ENCODE assay signal across 21 cellular contexts in genomic region chr7:119929891-119930290, GRCh38.
DNase-seq lines count a peak whose midpoint lies in the region; ATAC-seq, FAIRE-seq and TF ChIP-seq lines count a peak whose summit lies in the region.
"Had no signal": no experiment of that assay in that cellular context is flagged by ENCODE, and none has a peak within 500 bp of the region (broad histone marks: within the 10 kb centered on the region; RNA-seq: fewer than 3 reads in every experiment).

No MANE protein-coding gene starts in this region.

- FAIRE-seq in GM12892 (lab: Jason Lieb, UNC), result peak; percentile 67
- no peak for FAIRE-seq in small intestine (lab: Jason Lieb, UNC)
- FAIRE-seq: GM12891, GM18507, H1, HepG2 had no signal

- TF ChIP-seq POLR2A in GM12892 (IDR thresholded peaks at IDR 0.05; ENCODE audit: low read depth, low read length), result no peak
- TF ChIP-seq POLR2A in adrenal gland (IDR thresholded peaks at IDR 0.05), result no peak

- H3K9ac ChIP-seq in fibroblast of lung (ENCODE audit: insufficient read depth, low read length), result no peak overlapping the region

- no peak overlapping the region for H2AFZ ChIP-seq in fibroblast of lung (ENCODE audit: low read length)

- no peaks in the 10 kb centered on the region for H3K4me1 ChIP-seq in fibroblast of lung (ENCODE audit: control insufficient read depth, extremely low read depth, insufficient read depth, low read length)
- no peaks in the 10 kb centered on the region for H3K4me1 ChIP-seq in adrenal gland (replicated peaks in 1 of 2)
- no peaks in the 10 kb centered on the region for H3K4me1 ChIP-seq in small intestine (ENCODE audit: control insufficient read depth in 2 of 2, insufficient read depth in 1 of 2, low read depth in 1 of 2, low read length in 1 of 2)
- H3K4me1 ChIP-seq in foreskin keratinocyte, result no peaks in the 10 kb centered on the region
- H3K4me1 ChIP-seq: BE2C, HAP-1 had no signal

- H3K27me3 ChIP-seq in fibroblast of lung (ENCODE audit: control insufficient read depth, insufficient read depth, low read length), result no peaks in the 10 kb centered on the region
- no peaks in the 10 kb centered on the region for H3K27me3 ChIP-seq in adrenal gland
- no peaks in the 10 kb centered on the region for H3K27me3 ChIP-seq in small intestine (ENCODE audit: control insufficient read depth in 2 of 2, insufficient read depth in 2 of 2, low read length in 2 of 2)
- H3K27me3 ChIP-seq in foreskin keratinocyte, result no peaks in the 10 kb centered on the region
- H3K27me3 ChIP-seq: BE2C had no signal

- H3K9me3 ChIP-seq in fibroblast of lung (ENCODE audit: control insufficient read depth, insufficient read depth, low read depth, low read length) (no peaks in the 10 kb centered on the region), adrenal gland (replicated peaks in 1 of 3) (no peaks in the 10 kb centered on the region), small intestine (ENCODE audit: control insufficient read depth, low read depth) (no peaks in the 10 kb centered on the region)
- H3K9me3 ChIP-seq: BE2C, HAP-1 had no signal

- ATAC-seq in foreskin keratinocyte, result no peak
- ATAC-seq: HepG2 had no signal

- intact Hi-C loops in adrenal gland (cut with DNase I), result loop anchor here in 1 of 2 donors (10.0 kb wide), 1 partner anchor 345 kb away; the partner anchor contains the start of gene KCND2

- H3K4me3 ChIP-seq in astrocyte of the cerebellum (ENCODE audit: low read depth, low read length), result no peak overlapping the region
- H3K4me3 ChIP-seq in fibroblast of lung (replicated peaks in 1 of 4; ENCODE audit: control extremely low read depth in 1 of 4, insufficient read depth in 1 of 4, low read depth in 3 of 4, low read length in 4 of 4), result no peak overlapping the region
- H3K4me3 ChIP-seq in adrenal gland, result no peak overlapping the region
- no peak overlapping the region for H3K4me3 ChIP-seq in small intestine (ENCODE audit: low read depth in 1 of 2, low read length in 2 of 2)
- H3K4me3 ChIP-seq: HAP-1 had no signal

- no peaks in the 10 kb centered on the region for H3K79me2 ChIP-seq in fibroblast of lung (ENCODE audit: control insufficient read depth, insufficient read depth, low read length)

- H3K36me3 ChIP-seq in fibroblast of lung (ENCODE audit: control insufficient read depth, insufficient read depth, low read length), result no peaks in the 10 kb centered on the region
- no peaks in the 10 kb centered on the region for H3K36me3 ChIP-seq in adrenal gland (replicated peaks in 1 of 2)
- H3K36me3 ChIP-seq in small intestine (ENCODE audit: control insufficient read depth in 2 of 2, insufficient read depth in 2 of 2, low read length in 2 of 2), result no peaks in the 10 kb centered on the region
- H3K36me3 ChIP-seq: BE2C, HAP-1 had no signal

- no peaks in the 10 kb centered on the region for H4K20me1 ChIP-seq in fibroblast of lung (ENCODE audit: control insufficient read depth, extremely low read depth, insufficient read depth, low read length)

- in situ Hi-C loops in astrocyte of the cerebellum (cut with HindIII; ENCODE audit: low sequenced_read_pairs), result no loop called here

- TF ChIP-seq CTCF in astrocyte of the cerebellum (IDR thresholded peaks at IDR 0.05; ENCODE audit: low read depth, low read length, missing control alignments) (no peak), fibroblast of lung (conservative IDR thresholded peaks at IDR 0.05 in 1 of 2, IDR thresholded peaks at IDR 0.05 in 1 of 2; ENCODE audit: low read depth in 1 of 2, low read length in 2 of 2) (no peak), adrenal gland (IDR thresholded peaks at IDR 0.05) (no peak), foreskin keratinocyte (conservative IDR thresholded peaks at IDR 0.05) (no peak)

- no peak for DNase-seq in GM12892 (ENCODE audit: insufficient read length)
- peak; percentile 3 for DNase-seq in astrocyte of the cerebellum (ENCODE audit: low read depth)
- DNase-seq in fibroblast of lung (ENCODE audit: low read depth in 2 of 2), result peak; percentile 8 to 40
- no peak for DNase-seq in adrenal gland
- DNase-seq in small intestine, result no peak
- no peak for DNase-seq in T-helper 2 cell
- no peak for DNase-seq in foreskin keratinocyte
- DNase-seq: BE2C; C1 segment of cervical spinal cord; CD4-positive, CD25-positive, alpha-beta regulatory T cell; CD8-positive, alpha-beta memory T cell; COR-L47; DMS 273 treated with DMSO at 0.1 percent for 48 hours; DMS53; DND-41; EL had no signal

- H3K4me2 ChIP-seq in fibroblast of lung (ENCODE audit: extremely low read depth, insufficient read depth, low read length), result no peak overlapping the region

- no peak overlapping the region for H3K27ac ChIP-seq in fibroblast of lung (ENCODE audit: insufficient read depth, low read length)
- no peak overlapping the region for H3K27ac ChIP-seq in adrenal gland
- no peak overlapping the region for H3K27ac ChIP-seq in small intestine (ENCODE audit: low read depth in 1 of 2, low read length in 1 of 2)
- no peak overlapping the region for H3K27ac ChIP-seq in foreskin keratinocyte

- WGBS in adrenal gland, 4 donors, result 70 to 82% (median 80%) methylated on average over 3 of the region's 3 CpGs
- 73 to 84% (median 82%) methylated on average over 3 of the region's 3 CpGs for WGBS in small intestine, 3 donors

Comparison
In these comparisons a context has a peak if more than half of its experiments do, and no peak if none do; other contexts are left out.
1. DNase-seq: peak in astrocyte of the cerebellum (single experiment) and fibroblast of lung (2 of 2); none in GM12892 (single experiment), adrenal gland (0 of 7), small intestine (single experiment), T-helper 2 cell (0 of 5) and foreskin keratinocyte (0 of 2).